In genomic region chr2:43029186-43029585, GRCh38 we compare ENCODE assay signal across 1 cellular context.
TF ChIP-seq lines count a peak whose summit lies in the region.

No MANE protein-coding gene starts in this region.

TF ChIP-seq in GM23338, 12 proteins besides CTCF, POLR2A, EP300 and RAD21 (continued from another document):
- TF ChIP-seq ZNF462 (CRISPR knock-in tag; IDR thresholded peaks at IDR 0.05) = no peak
TF ChIP-seq in GM23338: peak in this region for 0.
